21 cellular contexts compared by ENCODE assay signal in the genomic region with DNA sequence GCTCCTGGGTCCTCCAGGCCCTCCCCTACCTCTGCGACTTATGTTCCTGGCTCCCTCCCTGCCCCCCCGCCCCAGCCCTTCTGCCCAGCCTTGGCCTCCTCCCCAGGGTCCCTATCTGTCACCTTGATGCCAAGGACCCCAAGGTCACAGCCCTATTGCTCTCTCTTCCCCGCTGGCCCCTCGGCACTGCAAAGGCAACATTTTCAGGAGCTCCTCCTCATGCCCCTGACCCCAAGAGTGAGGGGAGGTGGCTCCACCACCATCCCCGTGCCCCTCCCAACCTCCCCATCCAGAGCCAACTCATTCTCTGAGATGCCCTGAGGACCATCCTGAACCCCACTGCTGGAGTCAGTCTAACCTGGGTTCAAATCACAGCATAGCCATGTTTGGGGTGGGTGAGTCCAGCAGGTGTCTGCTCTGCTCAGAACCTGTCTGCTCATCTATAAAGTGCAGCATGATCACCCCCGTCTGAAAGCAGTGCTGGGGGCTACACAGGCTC. TPM values are rescaled to one million over a fixed set of nuclear protein-coding genes. Genes with fewer than 3 reads are reported as not detected.
DNase-seq lines count a peak whose midpoint lies in the region; ATAC-seq, FAIRE-seq and TF ChIP-seq lines count a peak whose summit lies in the region.
"Had no signal": no experiment of that assay in that cellular context is flagged by ENCODE, and none has a peak within 500 bp of the region (broad histone marks: within the 10 kb centered on the region; RNA-seq: fewer than 3 reads in every experiment).

No MANE protein-coding gene starts in this region.

- H4K20me1 ChIP-seq in neural progenitor cell (ENCODE audit: low read depth): no peaks in the 10 kb centered on the region

- H3K4me1 ChIP-seq in gastroesophageal sphincter (peaks cover 10 to 86% (median 60%) of the 10 kb centered on the region in 3 donors), neural progenitor cell (peaks cover 8% of the 10 kb centered on the region), tibial nerve (peaks cover 0 to 71% (median 43%) of the 10 kb centered on the region in 4 donors)
- H3K4me1 ChIP-seq: prostate gland had no signal

- no peak for TF ChIP-seq POLR2A in gastroesophageal sphincter (IDR thresholded peaks at IDR 0.05)
- no peak for TF ChIP-seq POLR2A in tibial nerve (IDR thresholded peaks at IDR 0.05)
- TF ChIP-seq POLR2A in GM12891 (IDR thresholded peaks at IDR 0.05; ENCODE audit: low read depth, low read length): no peak

- H3K9me3 ChIP-seq in gastroesophageal sphincter: no peaks in the 10 kb centered on the region
- no peaks in the 10 kb centered on the region for H3K9me3 ChIP-seq in neural progenitor cell (ENCODE audit: low read depth)
- H3K9me3 ChIP-seq in tibial nerve: peaks cover 0 to 7% (median 0%) of the 10 kb centered on the region in 4 donors
- H3K9me3 ChIP-seq: prostate gland had no signal

- H3K9ac ChIP-seq in neural progenitor cell: no peak overlapping the region
- H3K9ac ChIP-seq: KMS-11 had no signal

- FAIRE-seq in GM12891 (lab: Jason Lieb, UNC): no peak
- FAIRE-seq: A204.1, GM19239 had no signal

- H2AFZ ChIP-seq in neural progenitor cell (replicated peaks): no peak overlapping the region

- H3K27me3 ChIP-seq in gastroesophageal sphincter: no peaks in the 10 kb centered on the region
- peaks cover 53% of the 10 kb centered on the region for H3K27me3 ChIP-seq in neural progenitor cell
- H3K27me3 ChIP-seq in tibial nerve: no peaks in the 10 kb centered on the region

- no peak overlapping the region for H3K4me3 Mint-ChIP-seq in neural progenitor cell
- H3K4me3 Mint-ChIP-seq: activated B cell treated with CpG ODN at 0.5 μM for 24 hours; activated naive CD8-positive, alpha-beta T cell treated with anti-CD3 and anti-CD28 coated beads, Interleukin-2, amount 10 ng/mL, durations not matched to agents 7 days and 5 days; CD4-positive, alpha-beta memory T cell had no signal

- TF ChIP-seq CTCF in gastroesophageal sphincter (IDR thresholded peaks at IDR 0.05) (no peak), neural progenitor cell (IDR thresholded peaks at IDR 0.05) (no peak), tibial nerve (IDR thresholded peaks at IDR 0.05) (no peak)

- WGBS in gastroesophageal sphincter (ENCODE audit: low coverage in 1 of 2), 2 donors: 40 to 70% methylated on average over 1 to 3 of the region's 6 CpGs
- WGBS in tibial nerve, 2 donors: 51 to 58% methylated on average over 6 of the region's 6 CpGs

- peaks cover 22% of the 10 kb centered on the region for H3K27me3 Mint-ChIP-seq in neural progenitor cell (ENCODE audit: insufficient read depth, low read depth)

- H3K36me3 Mint-ChIP-seq in neural progenitor cell: no peaks in the 10 kb centered on the region
- H3K36me3 Mint-ChIP-seq: activated naive CD8-positive, alpha-beta T cell treated with anti-CD3 and anti-CD28 coated beads, Interleukin-2, amount 10 ng/mL, durations not matched to agents 7 days and 5 days; CD4-positive, alpha-beta memory T cell had no signal

- H3K9me3 Mint-ChIP-seq in neural progenitor cell: peaks cover 12% of the 10 kb centered on the region
- H3K9me3 Mint-ChIP-seq: activated B cell treated with CpG ODN at 0.5 μM for 24 hours; activated naive CD8-positive, alpha-beta T cell treated with anti-CD3 and anti-CD28 coated beads, Interleukin-2, amount 10 ng/mL, durations not matched to agents 7 days and 5 days; CD4-positive, alpha-beta memory T cell had no signal

- no peak for ATAC-seq in gastroesophageal sphincter

- H3K27ac ChIP-seq in gastroesophageal sphincter: peak overlapping the region; percentile 70 to 98 (median 82)
- H3K27ac ChIP-seq in neural progenitor cell: no peak overlapping the region
- peak overlapping the region; percentile 64 to 92 (median 84) for H3K27ac ChIP-seq in tibial nerve
- H3K27ac ChIP-seq: KMS-11 had no signal

- H3K4me2 ChIP-seq in neural progenitor cell: peak overlapping the region; percentile 91
- H3K4me2 ChIP-seq: KMS-11 had no signal

- H3F3A ChIP-seq in neural progenitor cell (ENCODE audit: low read depth): no peaks in the 10 kb centered on the region

- H3K4me3 ChIP-seq in gastroesophageal sphincter: peak overlapping the region; percentile 2 to 54
- peak overlapping the region; percentile 48 for H3K4me3 ChIP-seq in neural progenitor cell
- peak overlapping the region; percentile 15 to 50 (median 29) for H3K4me3 ChIP-seq in tibial nerve

- DNase-seq in activated effector memory CD4-positive, alpha-beta T cell treated with anti-CD3 and anti-CD28 coated beads, Interleukin-2, amount 50 U/mL, for 16 hours: peak; percentile 28
- DNase-seq in activated effector memory CD4-positive, alpha-beta T cell treated with Interleukin-2 at 50 U/mL for 16 hours: no peak
- no peak for DNase-seq in neural progenitor cell (ENCODE audit: low spot score)
- DNase-seq in tibial nerve (ENCODE audit: low spot score in 2 of 2): no peak
- DNase-seq in stimulated activated CD4-positive, alpha-beta T cell treated with anti-CD3 and anti-CD28 coated beads, Interleukin-2, amount 100 ng/mL, for 48 hours: no peak
- no peak for DNase-seq in GM12891 (ENCODE audit: insufficient read length, low spot score)
- no peak for DNase-seq in COLO829 (ENCODE audit: low spot score)
- DNase-seq: activated B cell treated with CpG ODN at 0.5 μM for 24 hours; activated naive CD8-positive, alpha-beta T cell treated with anti-CD3 and anti-CD28 coated beads, Interleukin-2, amount 10 ng/mL, durations not matched to agents 7 days and 5 days; CD4-positive, alpha-beta memory T cell; erythroblast; hypothalamus; mammary epithelial cell; NCI-H1417 treated with DMSO at 0.1 percent for 48 hours; NCI-H510A treated with DMSO at 0.1 percent for 48 hours; stimulated activated CD4-positive, alpha-beta T cell treated with anti-CD3 and anti-CD28 coated beads, Interleukin-2, amount 100 ng/mL, for 24 hours had no signal

- H3K36me3 ChIP-seq in gastroesophageal sphincter (peaks cover 0 to 9% of the 10 kb centered on the region in 2 donors), neural progenitor cell (no peaks in the 10 kb centered on the region), tibial nerve (no peaks in the 10 kb centered on the region)
- H3K36me3 ChIP-seq: prostate gland had no signal

- peaks cover 13% of the 10 kb centered on the region for H3K4me1 Mint-ChIP-seq in neural progenitor cell
- H3K4me1 Mint-ChIP-seq: activated naive CD8-positive, alpha-beta T cell treated with anti-CD3 and anti-CD28 coated beads, Interleukin-2, amount 10 ng/mL, durations not matched to agents 7 days and 5 days; CD4-positive, alpha-beta memory T cell had no signal

- TF ChIP-seq EP300 in gastroesophageal sphincter (IDR thresholded peaks at IDR 0.05): no peak
- no peak for TF ChIP-seq EP300 in tibial nerve (IDR thresholded peaks at IDR 0.05)

- H3K79me2 ChIP-seq in neural progenitor cell (ENCODE audit: low read depth): no peaks in the 10 kb centered on the region

- no peak overlapping the region for H3K27ac Mint-ChIP-seq in neural progenitor cell
- H3K27ac Mint-ChIP-seq: activated B cell treated with CpG ODN at 0.5 μM for 24 hours; activated naive CD8-positive, alpha-beta T cell treated with anti-CD3 and anti-CD28 coated beads, Interleukin-2, amount 10 ng/mL, durations not matched to agents 7 days and 5 days; CD4-positive, alpha-beta memory T cell had no signal

TF ChIP-seq in GM12891, 5 proteins besides CTCF, POLR2A, EP300 and RAD21:
- no peak for TF ChIP-seq PAX5 (IDR thresholded peaks at IDR 0.05; ENCODE audit: insufficient read depth, low read length, severe bottlenecking)
- TF ChIP-seq SPI1 (IDR thresholded peaks at IDR 0.05; ENCODE audit: low read depth, low read length): no peak
- TF ChIP-seq TAF1 (IDR thresholded peaks at IDR 0.05; ENCODE audit: low read depth, low read length): no peak
- TF ChIP-seq POLR2AphosphoS5 (IDR thresholded peaks at IDR 0.05; ENCODE audit: low read depth, low read length): no peak
- TF ChIP-seq POU2F2 (IDR thresholded peaks at IDR 0.05; ENCODE audit: low read depth, low read length): no peak
TF ChIP-seq in GM12891: peak in this region for 0.

RNA-seq across cellular contexts. Expression of a gene that starts 11.7 kb away (rescaled TPM):
- total RNA-seq in gastroesophageal sphincter (100 to 1,000 TPM in 3 of 4 donors, 10 to 100 TPM in 1; 81.4 to 275 (median 124) TPM), neural progenitor cell (ENCODE audit: low replicate concordance) (1.2 TPM in 1 of 2 replicates, not detected in the other), tibial nerve (100 to 1,000 TPM in 2 of 4 donors, 10 to 100 TPM in 2; 86.1 to 111 (median 98.1) TPM)
- 1.5 TPM for polyA plus RNA-seq in GM12891 (2012; ENCODE audit: low read depth, missing spikeins)

RNA-seq across cellular contexts. Expression of a gene that starts 17.7 kb away (rescaled TPM):
- total RNA-seq in gastroesophageal sphincter (under 1 TPM in 1 of 4 donors, not detected in 3; 0.35 TPM), neural progenitor cell (ENCODE audit: low replicate concordance) (not detected in 2 replicates), tibial nerve (1 to 10 TPM; 1.1 to 1.6 (median 1.2) TPM)
- not detected for polyA plus RNA-seq in GM12891 (2012; ENCODE audit: low read depth, missing spikeins)
- total RNA-seq: activated B cell treated with CpG ODN at 0.5 μM for 24 hours; activated naive CD8-positive, alpha-beta T cell treated with anti-CD3 and anti-CD28 coated beads, Interleukin-2, amount 10 ng/mL, durations not matched to agents 7 days and 5 days; CD4-positive, alpha-beta memory T cell; mammary epithelial cell; prostate gland had no signal
- polyA plus RNA-seq: CD4-positive, alpha-beta memory T cell; mammary epithelial cell had no signal

RNA-seq across cellular contexts. Expression of a gene that starts 37.7 kb away (rescaled TPM):
- 10 to 100 TPM in 2 of 4 donors, 1 to 10 TPM in 2; 7.2 to 15.2 (median 10.3) TPM for total RNA-seq in gastroesophageal sphincter
- 22.8 and 30.6 TPM in 2 replicates for total RNA-seq in neural progenitor cell (ENCODE audit: low replicate concordance)
- 10 to 100 TPM; 10.7 to 13.6 (median 12.4) TPM for total RNA-seq in tibial nerve
- polyA plus RNA-seq in GM12891 (2012; ENCODE audit: low read depth, missing spikeins): not detected

Comparison
In these comparisons a context has a peak if more than half of its experiments do, and no peak if none do; other contexts are left out.
1. RNA of a gene that starts 11.7 kb away (total RNA-seq): 81.4 to 275 TPM in gastroesophageal sphincter and 86.1 to 111 TPM in tibial nerve; 1.2 TPM in neural progenitor cell; every median in the first group is over 10 times any median in the second.
2. Peak in every context shown above with its lines, with median percentiles within 50 percentile points of each other: H3K4me3 ChIP-seq.